Comparison of ENCODE assay signal across 9 cellular contexts in the genomic region with DNA sequence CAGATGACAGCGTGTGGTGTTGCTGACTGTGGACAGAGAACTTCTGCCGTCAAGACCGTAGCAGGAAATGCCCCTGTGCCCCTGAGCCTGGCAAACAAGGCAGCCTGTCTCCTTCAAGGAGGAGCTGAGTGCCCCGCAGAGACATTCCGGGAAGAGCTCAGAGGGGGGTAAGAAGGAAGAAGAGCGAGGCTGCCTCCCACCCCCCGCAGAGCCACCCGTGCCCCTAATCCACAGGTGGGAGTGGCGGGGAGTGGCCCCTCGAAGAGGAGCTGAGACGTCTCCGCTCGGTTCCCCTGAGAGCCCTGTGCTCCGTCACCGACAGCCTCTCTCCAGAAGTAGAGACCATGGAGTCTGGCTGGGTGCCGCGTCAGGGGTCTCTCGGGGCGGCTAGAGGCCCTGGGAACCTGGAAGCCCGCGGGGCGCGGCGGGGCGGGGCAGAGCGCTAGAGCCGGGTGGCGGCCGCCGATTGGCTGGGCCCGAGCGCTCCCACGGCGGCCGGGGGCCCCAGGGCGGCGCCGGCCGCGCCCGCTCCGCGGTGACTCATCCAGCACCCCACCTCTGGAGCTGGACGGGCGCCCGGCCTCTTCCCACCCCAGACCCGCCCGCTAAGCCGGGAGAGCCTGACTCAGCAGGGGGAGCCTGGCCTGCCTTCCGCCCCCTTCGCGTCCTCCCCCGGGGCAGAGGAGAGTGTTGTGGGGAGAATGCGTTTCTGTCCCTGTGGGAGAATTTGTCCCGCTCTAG. TPM values are rescaled to one million over a fixed set of nuclear protein-coding genes. Genes with fewer than 3 reads are reported as not detected.
A peak's percentile ranks its signal among the peaks of the same experiment; 100 is the strongest.
DNase-seq lines count a peak whose midpoint lies in the region; ATAC-seq and TF ChIP-seq lines count a peak whose summit lies in the region.
"Had no signal": no experiment of that assay in that cellular context is flagged by ENCODE, and none has a peak within 500 bp of the region (broad histone marks: within the 10 kb centered on the region; RNA-seq: fewer than 3 reads in every experiment).

No MANE protein-coding gene starts in this region.

- H2AFZ ChIP-seq in DND-41 (ENCODE audit: low read depth, low read length): no peak overlapping the region

- peak; percentile 84 for TF ChIP-seq EP300 in Ishikawa (IDR thresholded peaks at IDR 0.05; ENCODE audit: borderline replicate concordance)

- intact Hi-C loops in MCF 10A (cut with micrococcal nuclease): loop anchor here (5.0 to 10.0 kb wide), 2 partner anchors 547 to 659 kb away; no protein-coding TSS in a partner anchor

- no peaks in the 10 kb centered on the region; the same call in none of the 2 replicates for H4K20me1 ChIP-seq in DND-41 (ENCODE audit: insufficient read depth, low read length)

- H3K27me3 Mint-ChIP-seq in MCF 10A (ENCODE audit: insufficient read depth, unreplicated experiment): no peaks in the 10 kb centered on the region

- peaks cover 40% of the 10 kb centered on the region for H3K27me3 ChIP-seq in DND-41 (ENCODE audit: insufficient read depth, low read length, poor library complexity)

- CTCF ChIA-PET in MCF 10A (lab: Yijun Ruan, JAX): interaction anchor here (0.5 to 16.4 kb wide), 14 partner anchors 11 to 735 kb away, joined by 3 to 366 read pairs (median 7); a partner anchor contains a TSS

- no peak for TF ChIP-seq CTCF in DND-41 (IDR thresholded peaks at IDR 0.05; ENCODE audit: borderline replicate concordance, extremely low read depth, low read length, poor library complexity, severe bottlenecking)
- no peak for TF ChIP-seq CTCF in MCF 10A (IDR thresholded peaks at IDR 0.05; ENCODE audit: unreplicated experiment)

- no peak overlapping the region for H3K27ac ChIP-seq in DND-41 (ENCODE audit: low read length)

- BruUV-seq in MCF 10A (replicated peaks; lab: Mats Ljungman, UMichigan): no TSS peak

- peak overlapping the region; percentile 55 for H3K4me3 Mint-ChIP-seq in MCF 10A (ENCODE audit: unreplicated experiment)

- H3K4me3 ChIP-seq in DND-41 (ENCODE audit: low read depth in 1 of 2, low read length in 2 of 2): no peak overlapping the region

- no peaks in the 10 kb centered on the region for H3K79me2 ChIP-seq in DND-41 (ENCODE audit: insufficient read depth, low read length)

- H3K4me2 ChIP-seq in DND-41 (ENCODE audit: insufficient read depth, low read length): no peak overlapping the region

- ATAC-seq in DND-41 (ENCODE audit: insufficient read depth, low read depth): peak; percentile 61
- ATAC-seq in GM18909 (IDR thresholded peaks at IDR 0.05; ENCODE audit: poor library complexity, unreplicated experiment): no peak
- no peak for ATAC-seq in HG03342 (IDR thresholded peaks at IDR 0.05; ENCODE audit: unreplicated experiment)

- peak; percentile 22 for DNase-seq in DND-41
- peak; percentile 93 for DNase-seq in T1000 (lab: John Stamatoyannopoulos, UW)
- peak; percentile 98 for DNase-seq in MCF 10A (ENCODE audit: unreplicated experiment)
- peak; percentile 87 for DNase-seq in iPS-NIHi11 (ENCODE audit: low spot score)
- peak; percentile 76 for DNase-seq in smooth muscle cell of the brain vasculature (ENCODE audit: low read depth, low spot score)

- no peaks in the 10 kb centered on the region for H3K36me3 ChIP-seq in DND-41 (ENCODE audit: insufficient read depth, low read length)

- no peak; the same call in 1 of the 2 replicates for TF ChIP-seq RAD21 in Ishikawa (IDR thresholded peaks at IDR 0.05; ENCODE audit: low read depth)

- H3K4me1 Mint-ChIP-seq in MCF 10A (ENCODE audit: insufficient read depth, unreplicated experiment): peaks cover 87% of the 10 kb centered on the region

- H3K9me3 Mint-ChIP-seq in MCF 10A (ENCODE audit: unreplicated experiment): no peaks in the 10 kb centered on the region

- H3K27ac Mint-ChIP-seq in MCF 10A (ENCODE audit: low read depth, unreplicated experiment): peak overlapping the region; percentile 95

- POLR2A ChIA-PET in MCF 10A (lab: Yijun Ruan, JAX): interaction anchor here (0.6 to 17.0 kb wide), 20 partner anchors 9 to 741 kb away, joined by 3 to 675 read pairs (median 4); a partner anchor contains a TSS

- peaks cover 6% of the 10 kb centered on the region for H3K36me3 Mint-ChIP-seq in MCF 10A (ENCODE audit: insufficient read depth, unreplicated experiment)

- no peak overlapping the region for H3K9ac ChIP-seq in DND-41 (ENCODE audit: low read depth, low read length)

- no peaks in the 10 kb centered on the region for H3K4me1 ChIP-seq in DND-41 (ENCODE audit: insufficient read depth, low read length)

- H3K9me3 ChIP-seq in DND-41 (ENCODE audit: insufficient read depth, low read length, severe bottlenecking): no peaks in the 10 kb centered on the region

TF ChIP-seq in Ishikawa, 13 proteins besides CTCF, POLR2A, EP300 and RAD21:
- TF ChIP-seq, protein P1, sequence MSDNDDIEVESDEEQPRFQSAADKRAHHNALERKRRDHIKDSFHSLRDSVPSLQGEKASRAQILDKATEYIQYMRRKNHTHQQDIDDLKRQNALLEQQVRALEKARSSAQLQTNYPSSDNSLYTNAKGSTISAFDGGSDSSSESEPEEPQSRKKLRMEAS (IDR thresholded peaks at IDR 0.05): no peak; the same call in none of the 2 replicates
- TF ChIP-seq YY1 (IDR thresholded peaks at IDR 0.05; ENCODE audit: low read depth) (no peak), NFIC (IDR thresholded peaks at IDR 0.05) (peak; percentile 89), TEAD4 (IDR thresholded peaks at IDR 0.05) (peak; percentile 71), TCF12 (IDR thresholded peaks at IDR 0.05; ENCODE audit: low read depth) (peak; percentile 65), CREB1 (IDR thresholded peaks at IDR 0.05; ENCODE audit: low read depth) (no peak), FOXM1 (IDR thresholded peaks at IDR 0.05; ENCODE audit: borderline replicate concordance, low read depth) (peak; percentile 60), ZBTB7A (IDR thresholded peaks at IDR 0.05; ENCODE audit: low read depth) (peak; percentile 99), CEBPB (IDR thresholded peaks at IDR 0.05) (no peak), TAF1 (IDR thresholded peaks at IDR 0.05; ENCODE audit: low read depth) (peak; percentile 3; the same call in 1 of the 2 replicates), EGR1 (IDR thresholded peaks at IDR 0.05) (peak; percentile 37)
- TF ChIP-seq, protein P2, sequence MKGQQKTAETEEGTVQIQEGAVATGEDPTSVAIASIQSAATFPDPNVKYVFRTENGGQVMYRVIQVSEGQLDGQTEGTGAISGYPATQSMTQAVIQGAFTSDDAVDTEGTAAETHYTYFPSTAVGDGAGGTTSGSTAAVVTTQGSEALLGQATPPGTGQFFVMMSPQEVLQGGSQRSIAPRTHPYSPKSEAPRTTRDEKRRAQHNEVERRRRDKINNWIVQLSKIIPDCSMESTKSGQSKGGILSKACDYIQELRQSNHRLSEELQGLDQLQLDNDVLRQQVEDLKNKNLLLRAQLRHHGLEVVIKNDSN (IDR thresholded peaks at IDR 0.05): no peak
- TF ChIP-seq, protein P3, sequence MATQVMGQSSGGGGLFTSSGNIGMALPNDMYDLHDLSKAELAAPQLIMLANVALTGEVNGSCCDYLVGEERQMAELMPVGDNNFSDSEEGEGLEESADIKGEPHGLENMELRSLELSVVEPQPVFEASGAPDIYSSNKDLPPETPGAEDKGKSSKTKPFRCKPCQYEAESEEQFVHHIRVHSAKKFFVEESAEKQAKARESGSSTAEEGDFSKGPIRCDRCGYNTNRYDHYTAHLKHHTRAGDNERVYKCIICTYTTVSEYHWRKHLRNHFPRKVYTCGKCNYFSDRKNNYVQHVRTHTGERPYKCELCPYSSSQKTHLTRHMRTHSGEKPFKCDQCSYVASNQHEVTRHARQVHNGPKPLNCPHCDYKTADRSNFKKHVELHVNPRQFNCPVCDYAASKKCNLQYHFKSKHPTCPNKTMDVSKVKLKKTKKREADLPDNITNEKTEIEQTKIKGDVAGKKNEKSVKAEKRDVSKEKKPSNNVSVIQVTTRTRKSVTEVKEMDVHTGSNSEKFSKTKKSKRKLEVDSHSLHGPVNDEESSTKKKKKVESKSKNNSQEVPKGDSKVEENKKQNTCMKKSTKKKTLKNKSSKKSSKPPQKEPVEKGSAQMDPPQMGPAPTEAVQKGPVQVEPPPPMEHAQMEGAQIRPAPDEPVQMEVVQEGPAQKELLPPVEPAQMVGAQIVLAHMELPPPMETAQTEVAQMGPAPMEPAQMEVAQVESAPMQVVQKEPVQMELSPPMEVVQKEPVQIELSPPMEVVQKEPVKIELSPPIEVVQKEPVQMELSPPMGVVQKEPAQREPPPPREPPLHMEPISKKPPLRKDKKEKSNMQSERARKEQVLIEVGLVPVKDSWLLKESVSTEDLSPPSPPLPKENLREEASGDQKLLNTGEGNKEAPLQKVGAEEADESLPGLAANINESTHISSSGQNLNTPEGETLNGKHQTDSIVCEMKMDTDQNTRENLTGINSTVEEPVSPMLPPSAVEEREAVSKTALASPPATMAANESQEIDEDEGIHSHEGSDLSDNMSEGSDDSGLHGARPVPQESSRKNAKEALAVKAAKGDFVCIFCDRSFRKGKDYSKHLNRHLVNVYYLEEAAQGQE (IDR thresholded peaks at IDR 0.05; ENCODE audit: low read depth): no peak

RNA-seq across cellular contexts. Expression of a gene that starts 25.2 kb away (rescaled TPM):
- total RNA-seq in MCF 10A (2022): not detected in 2 replicates
- total RNA-seq: T-helper 1 cell treated with Interleukin-12 subunit alpha and Interleukin-12 subunit beta and Interleukin-4 antibody, amounts not matched to agents 30 ng/mL and 1 ng/mL, for 36 hours had no signal

RNA-seq across cellular contexts. Expression of a gene that starts 30.9 kb away (rescaled TPM):
- total RNA-seq in MCF 10A (2022): 179 and 230 TPM in 2 replicates
- total RNA-seq: T-helper 1 cell treated with Interleukin-12 subunit alpha and Interleukin-12 subunit beta and Interleukin-4 antibody, amounts not matched to agents 30 ng/mL and 1 ng/mL, for 36 hours had no signal

RNA-seq across cellular contexts. Expression of a gene that starts 39.9 kb away (rescaled TPM):
- total RNA-seq in MCF 10A (2022): not detected in 2 replicates
- total RNA-seq: T-helper 1 cell treated with Interleukin-12 subunit alpha and Interleukin-12 subunit beta and Interleukin-4 antibody, amounts not matched to agents 30 ng/mL and 1 ng/mL, for 36 hours had no signal

Comparison
In these comparisons a context has a peak if more than half of its experiments do, and no peak if none do; other contexts are left out.
1. DNase-seq: peak in every context shown above with its lines; median percentile 98 in MCF 10A; 93 in T1000; 87 in iPS-NIHi11; 76 in smooth muscle cell of the brain vasculature; 22 in DND-41.